Comparison of ENCODE assay signal across 21 cellular contexts in genomic region chr15:83695246-83695645, GRCh38. TPM values are rescaled to one million over a fixed set of nuclear protein-coding genes. Genes with fewer than 3 reads are reported as not detected.
DNase-seq lines count a peak whose midpoint lies in the region; ATAC-seq and TF ChIP-seq lines count a peak whose summit lies in the region.
"Had no signal": no experiment of that assay in that cellular context is flagged by ENCODE, and none has a peak within 500 bp of the region (broad histone marks: within the 10 kb centered on the region; RNA-seq: fewer than 3 reads in every experiment).

No MANE protein-coding gene starts in this region.

- H3K27ac Mint-ChIP-seq in nephron progenitor cell, result peak overlapping the region; percentile 2
- H3K27ac Mint-ChIP-seq in CD14-positive monocyte, result no peak overlapping the region
- H3K27ac Mint-ChIP-seq: activated naive CD8-positive, alpha-beta T cell treated with anti-CD3 and anti-CD28 coated beads, Interleukin-2, amount 10 ng/mL, durations not matched to agents 7 days and 5 days had no signal

- intact Hi-C loops in posterior vena cava (cut with DNase I), result no loop called here
- intact Hi-C loops in CD14-positive monocyte (cut with micrococcal nuclease), result no loop called here

- no peaks in the 10 kb centered on the region for H3K27me3 ChIP-seq in SJCRH30
- H3K27me3 ChIP-seq: left lung had no signal

- in situ Hi-C loops in ACHN (cut with HindIII; ENCODE audit: low pct_ligation_motif_present, low pct_unique_long_range_greater_than_20kb, low sequenced_read_pairs), result no loop called here

- no peaks in the 10 kb centered on the region for H3K36me3 Mint-ChIP-seq in nephron progenitor cell (ENCODE audit: low read depth)
- H3K36me3 Mint-ChIP-seq in CD14-positive monocyte, result no peaks in the 10 kb centered on the region
- H3K36me3 Mint-ChIP-seq: activated naive CD8-positive, alpha-beta T cell treated with anti-CD3 and anti-CD28 coated beads, Interleukin-2, amount 10 ng/mL, durations not matched to agents 7 days and 5 days had no signal

- peak overlapping the region; percentile 1; the same call in 1 of the 2 replicates for H3K27ac ChIP-seq in SJCRH30
- H3K27ac ChIP-seq: left lung, parathyroid adenoma had no signal

- H3K36me3 ChIP-seq in SJCRH30, result no peaks in the 10 kb centered on the region
- H3K36me3 ChIP-seq: left lung, spleen had no signal

- DNase-seq in ACHN, result peak; percentile 43
- peak; percentile 54 to 60 for DNase-seq in SJCRH30
- peak; percentile 65 for DNase-seq in glomerular visceral epithelial cell (ENCODE audit: extremely low spot score)
- peak; percentile 40 for DNase-seq in nephron progenitor cell
- no peak for DNase-seq in posterior vena cava (ENCODE audit: low spot score)
- no peak for DNase-seq in DMS53 (lab: John Stamatoyannopoulos, UW)
- DNase-seq in CD14-positive monocyte (ENCODE audit: low spot score), result no peak
- DNase-seq: activated CD4-positive, CD25-positive, alpha-beta regulatory T cell treated with anti-CD3 and anti-CD28 coated beads, Interleukin-2, amount 50 U/mL, for 72 hours; activated naive CD8-positive, alpha-beta T cell treated with anti-CD3 and anti-CD28 coated beads, Interleukin-2, amount 10 ng/mL, durations not matched to agents 7 days and 5 days; C1 segment of cervical spinal cord; dermis blood vessel endothelial cell; foreskin melanocyte; GF-D8; left lung; NCI-H1694; NK-92 treated with Interleukin-12 subunit alpha and Interleukin-12 subunit beta, amount 100 ng/mL, for 24 hours; spleen had no signal

- H3K4me3 ChIP-seq in SJCRH30, result no peak overlapping the region
- H3K4me3 ChIP-seq: left lung, spleen had no signal

- peaks cover 48% of the 10 kb centered on the region for H3K4me1 Mint-ChIP-seq in nephron progenitor cell
- no peaks in the 10 kb centered on the region for H3K4me1 Mint-ChIP-seq in CD14-positive monocyte
- H3K4me1 Mint-ChIP-seq: activated naive CD8-positive, alpha-beta T cell treated with anti-CD3 and anti-CD28 coated beads, Interleukin-2, amount 10 ng/mL, durations not matched to agents 7 days and 5 days had no signal

- H3K4me3 Mint-ChIP-seq in nephron progenitor cell, result peak overlapping the region; percentile 0
- no peak overlapping the region for H3K4me3 Mint-ChIP-seq in CD14-positive monocyte
- H3K4me3 Mint-ChIP-seq: activated naive CD8-positive, alpha-beta T cell treated with anti-CD3 and anti-CD28 coated beads, Interleukin-2, amount 10 ng/mL, durations not matched to agents 7 days and 5 days had no signal

- H3K27me3 Mint-ChIP-seq in nephron progenitor cell (ENCODE audit: low read depth, poor library complexity) (peaks cover 16% of the 10 kb centered on the region), CD14-positive monocyte (ENCODE audit: low read depth in 3 of 3) (peaks cover 2 to 6% (median 4%) of the 10 kb centered on the region in 3 donors)
- H3K27me3 Mint-ChIP-seq: activated naive CD8-positive, alpha-beta T cell treated with anti-CD3 and anti-CD28 coated beads, Interleukin-2, amount 10 ng/mL, durations not matched to agents 7 days and 5 days had no signal

- H3K9me3 Mint-ChIP-seq in nephron progenitor cell, result no peaks in the 10 kb centered on the region
- peaks cover 0 to 9% (median 2%) of the 10 kb centered on the region in 7 donors for H3K9me3 Mint-ChIP-seq in CD14-positive monocyte
- H3K9me3 Mint-ChIP-seq: activated naive CD8-positive, alpha-beta T cell treated with anti-CD3 and anti-CD28 coated beads, Interleukin-2, amount 10 ng/mL, durations not matched to agents 7 days and 5 days had no signal

- ATAC-seq in GM19467 (IDR thresholded peaks at IDR 0.05; ENCODE audit: unreplicated experiment), result no peak
- ATAC-seq: left lung had no signal

- H3K9me3 ChIP-seq in SJCRH30 (replicated peaks), result no peaks in the 10 kb centered on the region; the same call in 1 of the 2 replicates
- H3K9me3 ChIP-seq: left lung, spleen had no signal

- H3K4me1 ChIP-seq in SJCRH30, result peaks cover 34% of the 10 kb centered on the region
- H3K4me1 ChIP-seq: left lung, parathyroid adenoma, spleen had no signal

- TF ChIP-seq CTCF in nephron progenitor cell (IDR thresholded peaks at IDR 0.05), result no peak
- TF ChIP-seq CTCF in CD14-positive monocyte (IDR thresholded peaks at IDR 0.05), result no peak

RNA-seq across cellular contexts. Expression of gene ADAMTSL3, which starts 41.3 kb away (rescaled TPM):
- total RNA-seq in SJCRH30 (2014; rRNA removed; shearing (Covaris generic)), result 0.05 and 0.22 TPM in 2 replicates
- total RNA-seq in posterior vena cava, result 10 to 100 TPM; 13.0 to 17.4 TPM
- polyA plus RNA-seq in CD14-positive monocyte, result not detected
- total RNA-seq: activated CD8-positive, alpha-beta memory T cell treated with anti-CD3 and anti-CD28 coated beads for 36 hours; activated naive CD8-positive, alpha-beta T cell treated with anti-CD3 and anti-CD28 coated beads, Interleukin-2, amount 10 ng/mL, durations not matched to agents 7 days and 5 days; RPMI7951 had no signal

Comparison
In these comparisons a context has a peak if more than half of its experiments do, and no peak if none do; other contexts are left out.
1. DNase-seq: peak in ACHN (single experiment), SJCRH30 (2 of 2), glomerular visceral epithelial cell (single experiment) and nephron progenitor cell (single experiment); none in posterior vena cava (single experiment), DMS53 (single experiment) and CD14-positive monocyte (single experiment).
2. RNA of gene ADAMTSL3, which starts 41.3 kb away (total RNA-seq): 13.0 to 17.4 TPM in posterior vena cava; 0.05 to 0.22 TPM in SJCRH30; every median in the first group is over 10 times any median in the second.